In the genomic region with DNA sequence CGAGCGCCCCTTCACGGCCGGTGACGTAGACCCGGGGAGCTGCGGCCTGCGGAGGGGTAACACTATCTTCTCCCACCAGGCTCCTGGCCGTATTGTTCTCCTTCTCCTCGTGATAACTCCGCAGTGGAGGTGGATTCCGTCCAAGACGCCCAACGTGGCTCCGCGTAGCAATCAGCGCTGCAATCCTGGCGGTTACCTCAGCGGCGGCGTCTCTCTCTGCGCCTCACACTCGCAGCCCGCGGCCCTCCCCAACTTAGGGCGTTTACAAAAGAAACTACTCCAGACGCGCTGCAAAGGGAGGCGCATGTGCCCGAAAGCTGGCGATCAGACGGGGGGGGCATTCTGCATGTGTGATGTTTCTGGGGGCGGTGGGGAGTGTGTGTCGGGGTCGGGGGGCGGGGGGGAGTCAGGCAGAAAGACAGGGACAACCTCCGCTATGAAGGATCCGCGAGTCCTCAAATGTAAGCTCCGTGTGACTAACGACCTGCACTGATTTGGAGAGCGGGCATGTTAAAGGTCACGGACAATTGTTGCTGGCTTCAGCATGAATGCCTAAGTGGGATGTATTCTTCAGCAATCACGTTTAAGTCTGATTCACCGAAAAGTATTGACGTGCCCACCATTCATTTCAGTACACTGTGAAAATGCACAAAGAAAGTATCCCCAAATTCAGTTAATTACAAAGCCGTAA, we compare ENCODE assay signal across 8 cellular contexts. TPM values are rescaled to one million over a fixed set of nuclear protein-coding genes. Genes with fewer than 3 reads are reported as not detected.
DNase-seq lines count a peak whose midpoint lies in the region; ATAC-seq and TF ChIP-seq lines count a peak whose summit lies in the region.

No MANE protein-coding gene starts in this region.

- H3K27me3 ChIP-seq in A673 (replicated peaks; ENCODE audit: insufficient read depth, low read depth, low read length, poor library complexity) (no peaks in the 10 kb centered on the region), liver (ENCODE audit: control insufficient read depth in 4 of 4, insufficient read depth in 4 of 4, low read length in 3 of 4) (no peaks in the 10 kb centered on the region)

- CTCF ChIA-PET in A673 (lab: Charles Lee) = no interaction called here

- peak overlapping the region; percentile 89 for H3K27ac Mint-ChIP-seq in HFFc6

- no peaks in the 10 kb centered on the region for H3K9me3 Mint-ChIP-seq in HFFc6

- no peaks in the 10 kb centered on the region for H3K36me3 Mint-ChIP-seq in HFFc6 (ENCODE audit: low read depth)

- ATAC-seq in GM21619 (IDR thresholded peaks at IDR 0.05; ENCODE audit: unreplicated experiment) = no peak
- ATAC-seq in GM21723 (IDR thresholded peaks at IDR 0.05; ENCODE audit: unreplicated experiment) = no peak

- BruUV-seq in A673 (replicated peaks; lab: Mats Ljungman, UMichigan) = no TSS peak

- H3K4me3 Mint-ChIP-seq in HFFc6 = peak overlapping the region; percentile 92

- 12% methylated on average over 47 of the region's 47 CpGs for whole genome bisulfite sequencing in liver

- POLR2A ChIA-PET in A673 (lab: Charles Lee; ENCODE audit: low non-redundant PET) = no interaction called here

- peaks cover 15% of the 10 kb centered on the region for H3K4me1 ChIP-seq in A673 (ENCODE audit: insufficient read depth, low read length, poor library complexity, severe bottlenecking)
- peaks cover 0 to 23% (median 16%) of the 10 kb centered on the region in 4 donors for H3K4me1 ChIP-seq in liver (ENCODE audit: control insufficient read depth in 4 of 4, insufficient read depth in 4 of 4, low read length in 3 of 4)

- H3K27ac ChIP-seq in A673 (ENCODE audit: low read depth, low read length, poor library complexity, severe bottlenecking) (no peak overlapping the region), liver (ENCODE audit: low read depth in 1 of 2, low read length in 2 of 2) (peak overlapping the region; percentile 58 to 72)

- H3K9me3 ChIP-seq in A673 (ENCODE audit: low read depth, low read length, poor library complexity, severe bottlenecking) (no peaks in the 10 kb centered on the region), liver (ENCODE audit: control insufficient read depth in 4 of 4, low read length in 3 of 4) (no peaks in the 10 kb centered on the region)

- TF ChIP-seq RAD21 in liver (IDR thresholded peaks at IDR 0.05) = peak in 1 of 2 donors; percentile 7

- peak; percentile 69 for DNase-seq in A673 (ENCODE audit: low spot score)
- DNase-seq in HFFc6 = peak; percentile 52
- peak; percentile 51 for DNase-seq in SKM-1 (lab: John Stamatoyannopoulos, UW; ENCODE audit: unreplicated experiment)
- DNase-seq in central memory CD4-positive, alpha-beta T cell = peak; percentile 28
- peak in 5 of 6 experiments; percentile 8 to 48 (median 38) for DNase-seq in stimulated activated naive CD4-positive, alpha-beta T cell (lab: John Stamatoyannopoulos, UW)

- peak overlapping the region in 1 of 2 donors; percentile 33 for H3K9ac ChIP-seq in liver (ENCODE audit: low read depth in 1 of 2, low read length in 2 of 2)

- H3K36me3 ChIP-seq in A673 (ENCODE audit: insufficient read depth, low read length, poor library complexity, severe bottlenecking) (no peaks in the 10 kb centered on the region), liver (ENCODE audit: control insufficient read depth in 4 of 4, insufficient read depth in 3 of 4, low read depth in 1 of 4, low read length in 3 of 4) (no peaks in the 10 kb centered on the region)

- no peaks in the 10 kb centered on the region; the same call in none of the 2 replicates for H3K27me3 Mint-ChIP-seq in HFFc6 (ENCODE audit: insufficient read depth)

- H3K4me3 ChIP-seq in A673 (ENCODE audit: low read depth, low read length, poor library complexity, severe bottlenecking) = peak overlapping the region; percentile 86
- H3K4me3 ChIP-seq in liver (ENCODE audit: low read depth in 1 of 3, low read length in 3 of 3) = peak overlapping the region; percentile 54 to 97 (median 80)

- intact Hi-C loops in A673 (cut with micrococcal nuclease; ENCODE audit: unreplicated experiment) = loop anchor here (5.0 kb wide), 1 partner anchor 89 kb away; no protein-coding TSS in a partner anchor

- TF ChIP-seq CTCF in A673 (conservative IDR thresholded peaks at IDR 0.05; ENCODE audit: low read depth, low read length) (no peak), HFFc6 (IDR thresholded peaks at IDR 0.05) (no peak), liver (IDR thresholded peaks at IDR 0.05; ENCODE audit: low read depth, low read length, missing input control) (no peak)

- peaks cover 15% of the 10 kb centered on the region; the same call in 1 of the 2 replicates for H3K4me1 Mint-ChIP-seq in HFFc6 (ENCODE audit: low read depth)

TF ChIP-seq in liver, 16 proteins besides CTCF, POLR2A, EP300 and RAD21:
- TF ChIP-seq, protein P1, sequence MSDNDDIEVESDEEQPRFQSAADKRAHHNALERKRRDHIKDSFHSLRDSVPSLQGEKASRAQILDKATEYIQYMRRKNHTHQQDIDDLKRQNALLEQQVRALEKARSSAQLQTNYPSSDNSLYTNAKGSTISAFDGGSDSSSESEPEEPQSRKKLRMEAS (IDR thresholded peaks at IDR 0.05) = no peak
- no peak for TF ChIP-seq FOXA1 (IDR thresholded peaks at IDR 0.05)
- no peak for TF ChIP-seq SP1 (IDR thresholded peaks at IDR 0.05)
- no peak for TF ChIP-seq HNF4A (conservative IDR thresholded peaks at IDR 0.05)
- TF ChIP-seq RXRA (IDR thresholded peaks at IDR 0.05) = no peak
- TF ChIP-seq TAF1 (conservative IDR thresholded peaks at IDR 0.05) = no peak
- TF ChIP-seq YY1 (IDR thresholded peaks at IDR 0.05) = no peak
- no peak for TF ChIP-seq FOXA2 (IDR thresholded peaks at IDR 0.05)
- no peak for TF ChIP-seq HNF4G (IDR thresholded peaks at IDR 0.05)
- TF ChIP-seq, protein P2, sequence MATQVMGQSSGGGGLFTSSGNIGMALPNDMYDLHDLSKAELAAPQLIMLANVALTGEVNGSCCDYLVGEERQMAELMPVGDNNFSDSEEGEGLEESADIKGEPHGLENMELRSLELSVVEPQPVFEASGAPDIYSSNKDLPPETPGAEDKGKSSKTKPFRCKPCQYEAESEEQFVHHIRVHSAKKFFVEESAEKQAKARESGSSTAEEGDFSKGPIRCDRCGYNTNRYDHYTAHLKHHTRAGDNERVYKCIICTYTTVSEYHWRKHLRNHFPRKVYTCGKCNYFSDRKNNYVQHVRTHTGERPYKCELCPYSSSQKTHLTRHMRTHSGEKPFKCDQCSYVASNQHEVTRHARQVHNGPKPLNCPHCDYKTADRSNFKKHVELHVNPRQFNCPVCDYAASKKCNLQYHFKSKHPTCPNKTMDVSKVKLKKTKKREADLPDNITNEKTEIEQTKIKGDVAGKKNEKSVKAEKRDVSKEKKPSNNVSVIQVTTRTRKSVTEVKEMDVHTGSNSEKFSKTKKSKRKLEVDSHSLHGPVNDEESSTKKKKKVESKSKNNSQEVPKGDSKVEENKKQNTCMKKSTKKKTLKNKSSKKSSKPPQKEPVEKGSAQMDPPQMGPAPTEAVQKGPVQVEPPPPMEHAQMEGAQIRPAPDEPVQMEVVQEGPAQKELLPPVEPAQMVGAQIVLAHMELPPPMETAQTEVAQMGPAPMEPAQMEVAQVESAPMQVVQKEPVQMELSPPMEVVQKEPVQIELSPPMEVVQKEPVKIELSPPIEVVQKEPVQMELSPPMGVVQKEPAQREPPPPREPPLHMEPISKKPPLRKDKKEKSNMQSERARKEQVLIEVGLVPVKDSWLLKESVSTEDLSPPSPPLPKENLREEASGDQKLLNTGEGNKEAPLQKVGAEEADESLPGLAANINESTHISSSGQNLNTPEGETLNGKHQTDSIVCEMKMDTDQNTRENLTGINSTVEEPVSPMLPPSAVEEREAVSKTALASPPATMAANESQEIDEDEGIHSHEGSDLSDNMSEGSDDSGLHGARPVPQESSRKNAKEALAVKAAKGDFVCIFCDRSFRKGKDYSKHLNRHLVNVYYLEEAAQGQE (IDR thresholded peaks at IDR 0.05) = no peak
- no peak for TF ChIP-seq GABPA (IDR thresholded peaks at IDR 0.05 in 1 of 2, conservative IDR thresholded peaks at IDR 0.05 in 1 of 2)
- TF ChIP-seq JUND (IDR thresholded peaks at IDR 0.05) = no peak
- TF ChIP-seq NR2F2 (IDR thresholded peaks at IDR 0.05) = no peak
TF ChIP-seq in liver: peak in this region for 0.

RNA-seq across cellular contexts. Expression of a gene that starts 1.3 kb away (rescaled TPM):
- 32.3 and 43.8 TPM in 2 replicates for total RNA-seq in A673 (2021)
- total RNA-seq in HFFc6 (2021; fragmentation: NEBNext Ultra II Directional; extraction: Animal tissue kit (Norgen Biotek cat#: 25700)) = 10 to 100 TPM; 34.6 to 52.2 (median 42.2) TPM
- total RNA-seq in liver = 10 to 100 TPM; 10.9 to 12.2 TPM
- polyA plus RNA-seq in liver = 1 to 10 TPM; 2.5 to 4.2 TPM
